ENCODE assay signal across 24 cellular contexts in genomic region chr5:156182174-156182967, GRCh38.
"Had no signal": no experiment of that assay in that cellular context is flagged by ENCODE, and none has a peak within 500 bp of the region (broad histone marks: within the 10 kb centered on the region; RNA-seq: fewer than 3 reads in every experiment).

No MANE protein-coding gene starts in this region.

- DNase-seq: activated CD4-positive, alpha-beta T cell treated with anti-CD3 and anti-CD28 coated beads for 36 hours; activated CD4-positive, CD25-positive, alpha-beta regulatory T cell; activated CD8-positive, alpha-beta memory T cell treated with anti-CD3 and anti-CD28 coated beads, Interleukin-2, amount 10 ng/mL, durations not matched to agents 7 days and 5 days; activated CD8-positive, alpha-beta T cell treated with anti-CD3 and anti-CD28 coated beads, Interleukin-2, amount 10 ng/mL, durations not matched to agents 7 days and 5 days; activated naive CD4-positive, alpha-beta T cell; activated T-cell treated with anti-CD3 and anti-CD28 coated beads, Interleukin-2, amount 50 U/mL, for 48 hours; anterior cingulate cortex; effector CD8-positive, alpha-beta T cell; heart left ventricle; left ventricle myocardium superior; naive B cell; pancreas; sigmoid colon; small intestine; stimulated activated CD4-positive, alpha-beta T cell treated with anti-CD3 and anti-CD28 coated beads, Interleukin-4, amount 100 ng/mL, for 24 hours; stimulated activated CD8-positive, alpha-beta memory T cell treated with anti-CD3 and anti-CD28 coated beads, Interleukin-4, amount 100 ng/mL, for 48 hours; stimulated activated naive CD8-positive, alpha-beta T cell treated with anti-CD3 and anti-CD28 coated beads, Interleukin-15, amount 100 ng/mL, for 72 hours; substantia nigra; uterus had no signal

- H3K9me3 ChIP-seq: pancreas, prostate gland, uterus had no signal

- ATAC-seq: activated CD4-positive, alpha-beta T cell treated with anti-CD3 and anti-CD28 coated beads for 36 hours; activated CD8-positive, alpha-beta memory T cell treated with anti-CD3 and anti-CD28 coated beads, Interleukin-2, amount 10 ng/mL, durations not matched to agents 7 days and 5 days; activated CD8-positive, alpha-beta T cell treated with anti-CD3 and anti-CD28 coated beads, Interleukin-2, amount 10 ng/mL, durations not matched to agents 7 days and 5 days; activated naive CD4-positive, alpha-beta T cell treated with anti-CD3 and anti-CD28 coated beads, Interleukin-2, amount 50 U/mL, for 72 hours; heart left ventricle; left ventricle myocardium superior; pancreas; stimulated activated memory B cell treated with anti-CD40 and anti-IgM and Interleukin-4, amounts not matched to agents 10 μg/mL and 1 μg/mL and 100 μg/mL, for 72 hours; stimulated activated naive CD8-positive, alpha-beta T cell treated with anti-CD3 and anti-CD28 coated beads, Interleukin-15, amount 100 ng/mL, for 72 hours had no signal

- H3K9me3 Mint-ChIP-seq: activated naive CD4-positive, alpha-beta T cell treated with anti-CD3 and anti-CD28 coated beads, Interleukin-2, amount 50 U/mL, for 72 hours; stimulated activated naive CD8-positive, alpha-beta T cell treated with anti-CD3 and anti-CD28 coated beads, Interleukin-15, amount 100 ng/mL, for 72 hours; T-helper 2 cell treated with Interferon-gamma antibody and Interleukin-4, amounts not matched to agents 5 μg/mL and 100 μg/mL, for 36 hours had no signal

- H3K4me3 Mint-ChIP-seq: activated CD4-positive, alpha-beta T cell treated with anti-CD3 and anti-CD28 coated beads for 36 hours; activated CD8-positive, alpha-beta memory T cell treated with anti-CD3 and anti-CD28 coated beads, Interleukin-2, amount 10 ng/mL, durations not matched to agents 7 days and 5 days; activated CD8-positive, alpha-beta T cell treated with anti-CD3 and anti-CD28 coated beads, Interleukin-2, amount 10 ng/mL, durations not matched to agents 7 days and 5 days; naive B cell; stimulated activated memory B cell treated with anti-CD40 and anti-IgM and Interleukin-4, amounts not matched to agents 10 μg/mL and 1 μg/mL and 100 μg/mL, for 72 hours; stimulated activated naive CD8-positive, alpha-beta T cell treated with anti-CD3 and anti-CD28 coated beads, Interleukin-15, amount 100 ng/mL, for 72 hours; T-helper 2 cell treated with Interferon-gamma antibody and Interleukin-4, amounts not matched to agents 5 μg/mL and 100 μg/mL, for 36 hours; type B pancreatic cell had no signal

- H3K36me3 Mint-ChIP-seq: activated CD8-positive, alpha-beta memory T cell treated with anti-CD3 and anti-CD28 coated beads, Interleukin-2, amount 10 ng/mL, durations not matched to agents 7 days and 5 days; activated naive CD4-positive, alpha-beta T cell treated with anti-CD3 and anti-CD28 coated beads, Interleukin-2, amount 50 U/mL, for 72 hours; naive B cell; stimulated activated memory B cell treated with anti-CD40 and anti-IgM and Interleukin-4, amounts not matched to agents 10 μg/mL and 1 μg/mL and 100 μg/mL, for 72 hours; type B pancreatic cell had no signal

- H3K27ac Mint-ChIP-seq: activated CD4-positive, alpha-beta T cell treated with anti-CD3 and anti-CD28 coated beads for 36 hours; activated CD8-positive, alpha-beta memory T cell treated with anti-CD3 and anti-CD28 coated beads, Interleukin-2, amount 10 ng/mL, durations not matched to agents 7 days and 5 days; activated CD8-positive, alpha-beta T cell treated with anti-CD3 and anti-CD28 coated beads, Interleukin-2, amount 10 ng/mL, durations not matched to agents 7 days and 5 days; naive B cell; stimulated activated memory B cell treated with anti-CD40 and anti-IgM and Interleukin-4, amounts not matched to agents 10 μg/mL and 1 μg/mL and 100 μg/mL, for 72 hours; T-helper 2 cell treated with Interferon-gamma antibody and Interleukin-4, amounts not matched to agents 5 μg/mL and 100 μg/mL, for 36 hours; type B pancreatic cell had no signal

- H3K36me3 ChIP-seq: heart left ventricle, pancreas, prostate gland, sigmoid colon, uterus had no signal

- H3K27me3 Mint-ChIP-seq: naive B cell; stimulated activated memory B cell treated with anti-CD40 and anti-IgM and Interleukin-4, amounts not matched to agents 10 μg/mL and 1 μg/mL and 100 μg/mL, for 72 hours; stimulated activated naive CD8-positive, alpha-beta T cell treated with anti-CD3 and anti-CD28 coated beads, Interleukin-15, amount 100 ng/mL, for 72 hours; type B pancreatic cell had no signal

- H3K27me3 ChIP-seq: heart left ventricle, sigmoid colon, uterus had no signal

- H3K27ac ChIP-seq: heart left ventricle, pancreas, prostate gland, sigmoid colon, uterus had no signal

- H3K4me1 ChIP-seq: pancreas, prostate gland, sigmoid colon, uterus had no signal

- H3K4me1 Mint-ChIP-seq: activated CD4-positive, alpha-beta T cell treated with anti-CD3 and anti-CD28 coated beads for 36 hours; activated CD8-positive, alpha-beta memory T cell treated with anti-CD3 and anti-CD28 coated beads, Interleukin-2, amount 10 ng/mL, durations not matched to agents 7 days and 5 days; naive B cell; stimulated activated memory B cell treated with anti-CD40 and anti-IgM and Interleukin-4, amounts not matched to agents 10 μg/mL and 1 μg/mL and 100 μg/mL, for 72 hours; stimulated activated naive CD8-positive, alpha-beta T cell treated with anti-CD3 and anti-CD28 coated beads, Interleukin-15, amount 100 ng/mL, for 72 hours had no signal

- H3K4me3 ChIP-seq: heart left ventricle, pancreas, prostate gland, sigmoid colon, uterus had no signal
